Comparison of ENCODE assay signal across 12 cellular contexts in the genomic region with DNA sequence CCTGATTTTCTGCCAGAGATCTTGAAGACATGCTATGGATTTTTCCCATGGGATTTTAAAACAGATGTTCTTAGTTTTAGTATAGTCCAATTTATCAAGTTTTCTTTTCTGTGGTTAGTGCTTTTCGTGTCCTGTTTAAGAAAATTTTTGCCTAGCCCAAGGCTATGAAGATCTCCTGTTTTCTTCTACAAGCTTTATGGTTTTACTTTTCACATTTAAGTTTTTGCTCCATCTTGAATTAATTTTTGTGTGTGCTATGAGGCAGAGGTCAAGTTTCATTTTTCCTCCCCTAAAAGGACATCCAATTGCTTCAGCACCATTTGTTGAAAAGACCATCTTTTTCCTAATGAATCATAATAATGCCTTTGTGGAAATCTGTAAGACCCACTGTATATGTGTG.
A peak's percentile ranks its signal among the peaks of the same experiment; 100 is the strongest.
DNase-seq lines count a peak whose midpoint lies in the region; ATAC-seq, FAIRE-seq and TF ChIP-seq lines count a peak whose summit lies in the region.
"Had no signal": no experiment of that assay in that cellular context is flagged by ENCODE, and none has a peak within 500 bp of the region (broad histone marks: within the 10 kb centered on the region; RNA-seq: fewer than 3 reads in every experiment).

No MANE protein-coding gene starts in this region.

- H3K9me3 Mint-ChIP-seq in activated T-cell treated with anti-CD3 and anti-CD28 coated beads, Interleukin-2, amount 50 U/mL, for 4 hours: no peaks in the 10 kb centered on the region

- peak overlapping the region; percentile 92 for H2BK5ac ChIP-seq in IMR-90 (ENCODE audit: low read depth, low read length, poor library complexity, severe bottlenecking)

- H3K36me3 Mint-ChIP-seq in activated T-cell treated with anti-CD3 and anti-CD28 coated beads, Interleukin-2, amount 50 U/mL, for 4 hours (ENCODE audit: insufficient read depth): peaks cover 2% of the 10 kb centered on the region

- in situ Hi-C loops in IMR-90 (cut with MboI; ENCODE audit: low sequenced_read_pairs): loop anchor here (25.0 kb wide), 1 partner anchor 393 kb away; no protein-coding TSS in a partner anchor

- no peaks in the 10 kb centered on the region for H3K79me2 ChIP-seq in fibroblast of lung (ENCODE audit: control insufficient read depth, insufficient read depth, low read length)

- peaks cover 27 to 71% of the 10 kb centered on the region in 2 experiments for H3K79me1 ChIP-seq in IMR-90 (ENCODE audit: low read depth in 1 of 2, low read length in 2 of 2)

- peak overlapping the region; percentile 97 for H3K4ac ChIP-seq in IMR-90 (ENCODE audit: low read depth, low read length)

- no peak for FAIRE-seq in A549 (lab: Jason Lieb, UNC)

- no peak for TF ChIP-seq POLR2A in A549 (IDR thresholded peaks at IDR 0.05; ENCODE audit: low read length)
- TF ChIP-seq POLR2A in IMR-90 (IDR thresholded peaks at IDR 0.05; ENCODE audit: low read depth, low read length): no peak

- POLR2A ChIA-PET in A549 (lab: Yijun Ruan, JAX): no interaction called here
- POLR2A ChIA-PET in IMR-90 (lab: Charles Lee; ENCODE audit: unreplicated experiment): interaction anchor here (0.6 kb wide), 1 partner anchor 37 kb away, joined by 5 read pairs; no protein-coding TSS in a partner anchor

- H3K4me3 ChIP-seq in A549: no peak overlapping the region
- H3K4me3 ChIP-seq in IMR-90 (ENCODE audit: insufficient read depth, low read depth, low read length): no peak overlapping the region
- no peak overlapping the region for H3K4me3 ChIP-seq in fibroblast of lung (replicated peaks in 1 of 4; ENCODE audit: control extremely low read depth in 1 of 4, insufficient read depth in 1 of 4, low read depth in 3 of 4, low read length in 4 of 4)
- no peak overlapping the region for H3K4me3 ChIP-seq in psoas muscle
- H3K4me3 ChIP-seq: BLaER1 had no signal

- H4K8ac ChIP-seq in IMR-90 (ENCODE audit: low read depth in 2 of 2, low read length in 2 of 2): peak overlapping the region; percentile 75 to 80

- peaks cover 24% of the 10 kb centered on the region for H3K9me1 ChIP-seq in IMR-90 (ENCODE audit: insufficient read depth, low read length)

- H3K56ac ChIP-seq in IMR-90 (ENCODE audit: extremely low read depth, insufficient read depth, low read length): peak overlapping the region; percentile 80

- H3K18ac ChIP-seq in IMR-90 (ENCODE audit: low read depth, low read length): peak overlapping the region; percentile 97

- DNase-seq in A549 (ENCODE audit: low read depth in 1 of 2, low spot score in 1 of 2): no peak
- peak; percentile 55 for DNase-seq in IMR-90
- DNase-seq in fibroblast of lung (ENCODE audit: low read depth in 2 of 2): peak in 1 of 2 donors; percentile 24
- no peak for DNase-seq in psoas muscle
- no peak for DNase-seq in activated T-cell treated with anti-CD3 and anti-CD28 coated beads, Interleukin-2, amount 50 U/mL, for 4 hours
- DNase-seq in activated CD4-positive, alpha-beta T cell treated with anti-CD3 and anti-CD28 coated beads, Interleukin-2, amount 50 U/mL, for 1 hour: no peak
- DNase-seq: immature natural killer cell, NCI-H345 had no signal

- H3K4me1 ChIP-seq in A549: peaks cover 67% of the 10 kb centered on the region
- H3K4me1 ChIP-seq in IMR-90 (ENCODE audit: control insufficient read depth, insufficient read depth, low read length): peaks cover 26% of the 10 kb centered on the region
- peaks cover 19% of the 10 kb centered on the region for H3K4me1 ChIP-seq in fibroblast of lung (ENCODE audit: control insufficient read depth, extremely low read depth, insufficient read depth, low read length)
- no peaks in the 10 kb centered on the region for H3K4me1 ChIP-seq in psoas muscle

- peak overlapping the region; percentile 90; the same call in 2 of the 3 replicates for H2BK15ac ChIP-seq in IMR-90 (ENCODE audit: low read depth, low read length)

- H3K14ac ChIP-seq in IMR-90 (replicated peaks; ENCODE audit: low read depth, low read length): peak overlapping the region; percentile 79

- dilution Hi-C loops in IMR-90 (cut with HindIII; ENCODE audit: low sequenced_read_pairs, unreplicated experiment): no loop called here

- H2BK120ac ChIP-seq in IMR-90 (ENCODE audit: low read depth, low read length): peak overlapping the region; percentile 95

- H3K4me1 Mint-ChIP-seq in activated T-cell treated with anti-CD3 and anti-CD28 coated beads, Interleukin-2, amount 50 U/mL, for 4 hours (ENCODE audit: low read depth): no peaks in the 10 kb centered on the region

- peak overlapping the region; percentile 94 for H3K23ac ChIP-seq in IMR-90 (ENCODE audit: low read depth, low read length)

- no peak overlapping the region for H2AFZ ChIP-seq in IMR-90 (replicated peaks; ENCODE audit: low read length, poor library complexity)
- no peak overlapping the region for H2AFZ ChIP-seq in fibroblast of lung (ENCODE audit: low read length)

- H4K20me1 ChIP-seq in IMR-90 (ENCODE audit: insufficient read depth, low read length) (no peaks in the 10 kb centered on the region), fibroblast of lung (ENCODE audit: control insufficient read depth, extremely low read depth, insufficient read depth, low read length) (no peaks in the 10 kb centered on the region)

- peak overlapping the region; percentile 51 for H3K4me2 ChIP-seq in A549
- peak overlapping the region; percentile 54 for H3K4me2 ChIP-seq in IMR-90 (ENCODE audit: low read depth, low read length)
- H3K4me2 ChIP-seq in fibroblast of lung (ENCODE audit: extremely low read depth, insufficient read depth, low read length): no peak overlapping the region
- H3K4me2 ChIP-seq: BLaER1 had no signal

- CTCF ChIA-PET in A549 (lab: Yijun Ruan, JAX) (no interaction called here), IMR-90 (lab: Yijun Ruan, JAX) (interaction anchor here (0.6 kb wide), 1 partner anchor 19 kb away, joined by 3 read pairs; no protein-coding TSS in a partner anchor)

- WGBS in A549 (ENCODE audit: missing lambda C conversion rate): 91% methylated on average over 1 of the region's 1 CpG
- WGBS in IMR-90 (ENCODE audit: extremely low coverage in 2 of 2, insufficient read length in 1 of 2), 2 experiments: no CpG with 5 or more reads among the region's 1 CpG
- WGBS in psoas muscle, 3 donors: 45 to 70% (median 69%) methylated on average over 1 of the region's 1 CpG

- H3K9ac ChIP-seq in IMR-90 (ENCODE audit: low read depth, low read length) (peak overlapping the region; percentile 53), fibroblast of lung (ENCODE audit: insufficient read depth, low read length) (no peak overlapping the region)
- H3K9ac ChIP-seq: BLaER1 had no signal

- no peak for TF ChIP-seq EP300 in A549 (IDR thresholded peaks at IDR 0.05)

- TF ChIP-seq RAD21 in A549 (conservative IDR thresholded peaks at IDR 0.05 in 1 of 2, IDR thresholded peaks at IDR 0.05 in 1 of 2) (no peak), IMR-90 (IDR thresholded peaks at IDR 0.05; ENCODE audit: low read length) (no peak)

- ATAC-seq in A549: no peak
- peak; percentile 8; the same call in 1 of the 2 replicates for ATAC-seq in IMR-90 (ENCODE audit: low read depth)
- no peak for ATAC-seq in psoas muscle
- no peak for ATAC-seq in GM18867 (IDR thresholded peaks at IDR 0.05; ENCODE audit: unreplicated experiment)
- ATAC-seq in GM19395 (IDR thresholded peaks at IDR 0.05; ENCODE audit: unreplicated experiment): no peak
- no peak for ATAC-seq in activated T-cell treated with anti-CD3 and anti-CD28 coated beads, Interleukin-2, amount 50 U/mL, for 4 hours

- H3K4me3 Mint-ChIP-seq in activated T-cell treated with anti-CD3 and anti-CD28 coated beads, Interleukin-2, amount 50 U/mL, for 4 hours: no peak overlapping the region
- H3K4me3 Mint-ChIP-seq: immature natural killer cell had no signal

- H3K27ac ChIP-seq in A549 (peak overlapping the region in 1 of 2 experiments; percentile 79; a peak in 2 of 6 replicates), IMR-90 (ENCODE audit: insufficient read depth, low read length) (peak overlapping the region; percentile 90), fibroblast of lung (ENCODE audit: insufficient read depth, low read length) (peak overlapping the region; percentile 53), psoas muscle (peak overlapping the region; percentile 66)
- H3K27ac ChIP-seq: BLaER1, VCaP had no signal

- peak overlapping the region; percentile 94 for H2AK5ac ChIP-seq in IMR-90 (ENCODE audit: low read depth, low read length)

- no peak overlapping the region for H2AK9ac ChIP-seq in IMR-90 (replicated peaks; ENCODE audit: low read depth, low read length, poor library complexity)

- no peaks in the 10 kb centered on the region for H3K9me3 ChIP-seq in A549
- H3K9me3 ChIP-seq in IMR-90 (ENCODE audit: control insufficient read depth, insufficient read depth, low read length): 0 out of 2 replicates have a peak, but pooled peaks cover 2% of the 10 kb centered on the region
- H3K9me3 ChIP-seq in fibroblast of lung (ENCODE audit: control insufficient read depth, insufficient read depth, low read depth, low read length): no peaks in the 10 kb centered on the region
- no peaks in the 10 kb centered on the region for H3K9me3 ChIP-seq in psoas muscle

- peak overlapping the region; percentile 96 for H4K5ac ChIP-seq in IMR-90 (ENCODE audit: low read depth, low read length)

- peak overlapping the region; percentile 96 for H2BK20ac ChIP-seq in IMR-90 (ENCODE audit: low read depth, low read length)

- H4K91ac ChIP-seq in IMR-90 (ENCODE audit: insufficient read depth, low read depth, low read length): peak overlapping the region; percentile 94

- TF ChIP-seq CTCF in A549 (IDR thresholded peaks at IDR 0.05): no peak
- TF ChIP-seq CTCF in IMR-90 (conservative IDR thresholded peaks at IDR 0.05; ENCODE audit: low read depth, low read length): no peak
- TF ChIP-seq CTCF in fibroblast of lung (conservative IDR thresholded peaks at IDR 0.05 in 1 of 2, IDR thresholded peaks at IDR 0.05 in 1 of 2; ENCODE audit: low read depth in 1 of 2, low read length in 2 of 2): no peak
- TF ChIP-seq CTCF in psoas muscle (IDR thresholded peaks at IDR 0.05): no peak

- peaks cover 5% of the 10 kb centered on the region for H3K36me3 ChIP-seq in IMR-90 (ENCODE audit: control insufficient read depth, insufficient read depth, low read length)
- H3K36me3 ChIP-seq in fibroblast of lung (ENCODE audit: control insufficient read depth, insufficient read depth, low read length): no peaks in the 10 kb centered on the region
- H3K36me3 ChIP-seq in psoas muscle (ENCODE audit: insufficient read depth in 1 of 2, low read depth in 1 of 2): no peaks in the 10 kb centered on the region

- no peaks in the 10 kb centered on the region for H3K27me3 ChIP-seq in IMR-90 (ENCODE audit: control insufficient read depth, insufficient read depth, low read length)
- no peaks in the 10 kb centered on the region for H3K27me3 ChIP-seq in fibroblast of lung (ENCODE audit: control insufficient read depth, insufficient read depth, low read length)
- no peaks in the 10 kb centered on the region for H3K27me3 ChIP-seq in psoas muscle (ENCODE audit: insufficient read depth in 3 of 3, low read length in 2 of 3)
- H3K27me3 ChIP-seq: BLaER1 had no signal

- intact Hi-C loops in IMR-90 (cut with micrococcal nuclease) (no loop called here), psoas muscle (cut with DNase I) (loop anchor here in 1 of 2 donors (5.0 kb wide), 1 partner anchor 58 kb away; no protein-coding TSS in a partner anchor)

- BruUV-seq in IMR-90 (replicated peaks; lab: Mats Ljungman, UMichigan): no TSS peak

- H3K27me3 Mint-ChIP-seq in activated T-cell treated with anti-CD3 and anti-CD28 coated beads, Interleukin-2, amount 50 U/mL, for 4 hours (ENCODE audit: low read depth): peaks cover 19% of the 10 kb centered on the region
